ENCODE assay signal across 9 cellular contexts in the genomic region with DNA sequence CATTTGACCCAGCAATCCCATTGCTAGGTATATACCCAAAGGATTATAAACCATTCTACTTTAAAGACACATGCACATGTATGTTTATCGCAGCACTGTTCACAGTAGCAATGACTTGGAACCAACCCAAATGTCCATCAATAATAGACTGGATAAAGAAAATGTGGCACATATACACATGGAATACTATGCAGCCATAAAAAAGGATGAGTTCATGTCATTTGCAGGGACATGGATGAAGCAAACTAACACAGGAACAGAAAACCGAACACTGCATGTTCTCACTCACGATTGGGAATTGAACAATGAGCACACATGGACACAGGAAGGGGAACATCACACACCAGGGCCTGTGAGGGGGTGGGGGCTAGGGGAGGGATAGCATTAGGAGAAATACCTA. TPM values are rescaled to one million over a fixed set of nuclear protein-coding genes. Genes with fewer than 3 reads are reported as not detected.
"Had no signal": no experiment of that assay in that cellular context is flagged by ENCODE, and none has a peak within 500 bp of the region (broad histone marks: within the 10 kb centered on the region; RNA-seq: fewer than 3 reads in every experiment).

No MANE protein-coding gene starts in this region.

RNA-seq across cellular contexts. Expression of gene KBTBD12, which starts 8.4 kb away (rescaled TPM):
- total RNA-seq: activated naive CD4-positive, alpha-beta T cell treated with anti-CD3 and anti-CD28 coated beads for 36 hours; activated naive CD4-positive, alpha-beta T cell treated with anti-CD3 and anti-CD28 coated beads, Interleukin-2, amount 50 U/mL, for 72 hours; activated naive CD8-positive, alpha-beta T cell treated with anti-CD3 and anti-CD28 coated beads for 36 hours; activated naive CD8-positive, alpha-beta T cell treated with anti-CD3 and anti-CD28 coated beads, Interleukin-2, amount 10 ng/mL, durations not matched to agents 7 days and 5 days; activated T-cell treated with anti-CD3 and anti-CD28 coated beads, Interleukin-2, amount 50 U/mL, for 72 hours; activated T-helper 1 cell treated with anti-CD3 and anti-CD28 coated beads, Interleukin-12 subunit alpha, Interleukin-12 subunit beta, Interleukin-2, Interleukin-4 antibody, amounts not matched to agents 30 ng/mL and 10 ng/mL and 1 ng/mL, durations not matched to agents 14 hours and 24 hours and 36 hours; activated T-helper 17 cell treated with anti-CD3 and anti-CD28 coated beads, Interleukin-2, amount 50 U/mL, for 72 hours; astrocyte; chondrocyte had no signal
